8 cellular contexts compared by ENCODE assay signal in genomic region chr3:78134496-78134895, GRCh38.
"Had no signal": no experiment of that assay in that cellular context is flagged by ENCODE, and none has a peak within 500 bp of the region (broad histone marks: within the 10 kb centered on the region; RNA-seq: fewer than 3 reads in every experiment).

No MANE protein-coding gene starts in this region.

- H2AFZ ChIP-seq: GM23248 had no signal

- H3K27me3 Mint-ChIP-seq: IgD-negative memory B cell had no signal

- H3K27ac ChIP-seq: GM23248, HL-60 had no signal

- ATAC-seq: HepG2 had no signal

- H3K9ac ChIP-seq: GM23248 had no signal

- H3K4me3 ChIP-seq: GM23248 had no signal

- H3K27ac Mint-ChIP-seq: IgD-negative memory B cell had no signal

- DNase-seq: GM23248, GOT3, H9, HCEC 1CT, KBM-7 had no signal

- H3K4me3 Mint-ChIP-seq: H9, IgD-negative memory B cell had no signal
